In the genomic region with DNA sequence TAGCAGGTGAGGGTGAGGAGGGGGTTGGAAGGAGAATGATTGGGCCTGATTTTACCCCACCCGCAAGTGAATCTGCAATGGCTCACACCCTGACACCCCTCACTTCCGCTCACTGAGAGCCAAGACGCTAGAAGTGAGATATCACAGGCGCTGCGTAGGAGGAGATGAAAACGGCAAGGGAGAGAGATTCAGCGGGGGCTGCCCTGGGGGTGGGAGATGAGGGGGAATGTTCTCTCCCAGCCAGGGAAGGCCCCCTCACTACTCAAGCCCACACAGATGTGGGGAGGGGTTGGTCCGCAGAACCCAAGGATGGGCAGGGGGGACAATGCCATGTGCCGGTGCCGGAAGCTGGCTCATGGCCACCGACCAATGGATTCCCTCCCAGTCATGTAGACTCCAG, we compare ENCODE assay signal across 16 cellular contexts. TPM values are rescaled to one million over a fixed set of nuclear protein-coding genes. Genes with fewer than 3 reads are reported as not detected.
DNase-seq lines count a peak whose midpoint lies in the region; ATAC-seq and TF ChIP-seq lines count a peak whose summit lies in the region.
"Had no signal": no experiment of that assay in that cellular context is flagged by ENCODE, and none has a peak within 500 bp of the region (broad histone marks: within the 10 kb centered on the region; RNA-seq: fewer than 3 reads in every experiment).

No MANE protein-coding gene starts in this region.

- peak; percentile 23 for DNase-seq in activated CD4-positive, alpha-beta T cell treated with anti-CD3 and anti-CD28 coated beads for 48 hours
- DNase-seq in activated CD4-positive, alpha-beta T cell treated with anti-CD3 and anti-CD28 coated beads, Interleukin-2, amount 50 U/mL, for 1 hour = no peak
- peak; percentile 21 for DNase-seq in activated CD8-positive, alpha-beta memory T cell treated with anti-CD3 and anti-CD28 coated beads, Interleukin-2, amount 50 U/mL, for 4 hours
- DNase-seq in esophagus muscularis mucosa (ENCODE audit: extremely low spot score) (peak; percentile 66), D341Med (ENCODE audit: low spot score) (no peak), activated gamma-delta T cell (lab: John Stamatoyannopoulos, UW) (no peak)
- DNase-seq in stimulated activated CD4-positive, alpha-beta T cell treated with anti-CD3 and anti-CD28 coated beads, Interleukin-1b, Interleukin-23, amount 100 ng/mL, for 48 hours = peak; percentile 13
- DNase-seq: 8988T; central memory CD4-positive, alpha-beta T cell; mesenchymal stem cell; NCI-H146; Right ventricle myocardium superior had no signal

- no peak overlapping the region for H3K4me3 ChIP-seq in esophagus muscularis mucosa

- TF ChIP-seq EP300 in esophagus muscularis mucosa (IDR thresholded peaks at IDR 0.05) = no peak

- H3K27ac ChIP-seq in esophagus muscularis mucosa (replicated peaks in 1 of 4) = no peak overlapping the region
- H3K27ac ChIP-seq: neutrophil had no signal

- TF ChIP-seq CTCF in esophagus muscularis mucosa (IDR thresholded peaks at IDR 0.05) = no peak

- peaks cover 4 to 13% (median 12%) of the 10 kb centered on the region in 4 donors for H3K4me1 ChIP-seq in esophagus muscularis mucosa

- no peaks in the 10 kb centered on the region for H3K9me3 ChIP-seq in esophagus muscularis mucosa
- H3K9me3 ChIP-seq: neutrophil had no signal

- H3K27me3 ChIP-seq in esophagus muscularis mucosa = peaks cover 0 to 11% (median 2%) of the 10 kb centered on the region in 4 donors
- H3K27me3 ChIP-seq: neutrophil had no signal

- TF ChIP-seq POLR2A in esophagus muscularis mucosa (IDR thresholded peaks at IDR 0.05; ENCODE audit: low read depth) = no peak

- 50% methylated on average over 11 of the region's 11 CpGs for WGBS in esophagus muscularis mucosa

- H3K36me3 ChIP-seq in esophagus muscularis mucosa = no peaks in the 10 kb centered on the region
- H3K36me3 ChIP-seq: neutrophil had no signal

- ATAC-seq in HG03097 (IDR thresholded peaks at IDR 0.05; ENCODE audit: low FRiP score, unreplicated experiment) = no peak

- intact Hi-C loops in esophagus muscularis mucosa (cut with DNase I) = no loop called here

RNA-seq across cellular contexts. Expression of a gene that starts 32.9 kb away (rescaled TPM):
- total RNA-seq in esophagus muscularis mucosa = under 1 TPM in 2 of 4 donors, not detected in 2; 0.13 to 0.50 TPM
- total RNA-seq: CD4-positive, CD25-positive, alpha-beta regulatory T cell; LHCN-M2 had no signal

Comparison
In these comparisons a context has a peak if more than half of its experiments do, and no peak if none do; other contexts are left out.
1. DNase-seq: peak in activated CD4-positive, alpha-beta T cell treated with anti-CD3 and anti-CD28 coated beads for 48 hours (single experiment), activated CD8-positive, alpha-beta memory T cell treated with anti-CD3 and anti-CD28 coated beads, Interleukin-2, amount 50 U/mL, for 4 hours (single experiment), esophagus muscularis mucosa (single experiment) and stimulated activated CD4-positive, alpha-beta T cell treated with anti-CD3 and anti-CD28 coated beads, Interleukin-1b, Interleukin-23, amount 100 ng/mL, for 48 hours (single experiment); none in activated CD4-positive, alpha-beta T cell treated with anti-CD3 and anti-CD28 coated beads, Interleukin-2, amount 50 U/mL, for 1 hour (single experiment), D341Med (single experiment) and activated gamma-delta T cell (single experiment).